ENCODE assay signal across 10 cellular contexts in the genomic region with DNA sequence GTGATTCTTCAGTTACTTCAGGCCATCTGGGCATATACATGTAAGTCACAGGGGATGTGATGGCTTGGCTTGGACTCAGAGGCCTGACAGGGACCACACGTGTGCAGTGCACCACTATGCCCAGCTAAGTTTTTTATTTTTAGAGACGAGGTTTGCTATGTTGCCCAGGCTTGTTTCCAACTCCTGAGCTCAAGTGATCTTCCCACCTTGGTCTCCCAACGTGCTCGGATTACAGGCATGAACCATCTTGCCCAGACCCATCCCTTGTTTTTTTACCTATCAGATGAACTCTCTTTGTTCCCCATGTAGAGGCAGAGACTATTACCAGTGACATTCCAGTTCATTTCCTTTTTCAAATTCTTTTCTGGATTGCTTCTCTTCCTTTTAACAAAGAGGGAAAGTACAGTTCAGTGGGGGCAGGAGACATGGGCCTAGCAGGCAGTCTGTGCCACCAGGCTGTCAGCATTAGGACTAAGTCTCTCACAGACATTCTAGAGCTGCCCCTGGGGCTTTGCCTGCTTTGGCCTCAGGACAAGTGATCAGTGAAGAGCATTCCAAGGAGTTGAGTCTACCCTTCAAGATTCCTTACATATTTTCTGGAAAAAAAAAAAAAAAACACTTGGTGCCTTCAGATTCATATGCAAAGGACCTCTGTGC.
A peak's percentile ranks its signal among the peaks of the same experiment; 100 is the strongest.
DNase-seq lines count a peak whose midpoint lies in the region; ATAC-seq and TF ChIP-seq lines count a peak whose summit lies in the region.
"Had no signal": no experiment of that assay in that cellular context is flagged by ENCODE, and none has a peak within 500 bp of the region (broad histone marks: within the 10 kb centered on the region; RNA-seq: fewer than 3 reads in every experiment).

No MANE protein-coding gene starts in this region.

- TF ChIP-seq CTCF in mucosa of descending colon (IDR thresholded peaks at IDR 0.05) = no peak

- H3K27me3 ChIP-seq in NT2/D1 (ENCODE audit: insufficient read depth, insufficient read length) (no peaks in the 10 kb centered on the region), skeletal muscle tissue (ENCODE audit: control insufficient read depth in 3 of 3, insufficient read depth in 3 of 3, low read length in 3 of 3) (no peaks in the 10 kb centered on the region)

- no peaks in the 10 kb centered on the region for H3K36me3 Mint-ChIP-seq in naive thymus-derived CD8-positive, alpha-beta T cell

- ATAC-seq in HG02981 (IDR thresholded peaks at IDR 0.05; ENCODE audit: unreplicated experiment) (no peak), mucosa of descending colon (no peak)
- no peak for ATAC-seq in naive thymus-derived CD8-positive, alpha-beta T cell

- POLR2A ChIA-PET in naive thymus-derived CD8-positive, alpha-beta T cell (lab: Charles Lee) = no interaction called here

- peak overlapping the region; percentile 25 for H3K27ac ChIP-seq in skeletal muscle tissue (ENCODE audit: low read depth, low read length)

- no peak overlapping the region for H3K27ac Mint-ChIP-seq in naive thymus-derived CD8-positive, alpha-beta T cell
- H3K27ac Mint-ChIP-seq: stimulated activated naive CD8-positive, alpha-beta T cell treated with anti-CD3 and anti-CD28 coated beads, Interleukin-15, Interleukin-2, amounts not matched to agents 100 ng/mL and 50 ng/mL, for 24 hours had no signal

- no peak overlapping the region for H3K9ac ChIP-seq in NT2/D1 (ENCODE audit: insufficient read length, low read depth)
- H3K9ac ChIP-seq in skeletal muscle tissue (ENCODE audit: low read depth in 1 of 3, low read length in 3 of 3) = peak overlapping the region in 1 of 3 donors; percentile 43

- no peak overlapping the region for H3K4me3 ChIP-seq in NT2/D1 (ENCODE audit: insufficient read length, low read depth)
- H3K4me3 ChIP-seq in skeletal muscle tissue (ENCODE audit: low read length in 3 of 3) = no peak overlapping the region
- no peak overlapping the region for H3K4me3 ChIP-seq in mucosa of descending colon

- H3K4me1 ChIP-seq in NT2/D1 (ENCODE audit: insufficient read depth, insufficient read length) (no peaks in the 10 kb centered on the region), skeletal muscle tissue (ENCODE audit: control insufficient read depth in 3 of 3, insufficient read depth in 3 of 3, low read length in 3 of 3) (peaks cover 4 to 12% (median 5%) of the 10 kb centered on the region in 3 donors), mucosa of descending colon (ENCODE audit: low read depth) (no peaks in the 10 kb centered on the region)

- DNase-seq in H4 (ENCODE audit: low spot score) = peak; percentile 43
- DNase-seq in NT2/D1 (ENCODE audit: low read depth, low spot score) = peak; percentile 74
- peak; percentile 92 for DNase-seq in fibroblast of gingiva (ENCODE audit: low read depth)
- no peak for DNase-seq in mucosa of descending colon
- no peak for DNase-seq in GM19240 (ENCODE audit: insufficient read length, low spot score)
- no peak for DNase-seq in naive thymus-derived CD8-positive, alpha-beta T cell
- DNase-seq: activated effector memory CD4-positive, alpha-beta T cell treated with anti-CD3 and anti-CD28 coated beads, Interleukin-2, amount 50 U/mL, for 16 hours had no signal

- H3K36me3 ChIP-seq in NT2/D1 (ENCODE audit: insufficient read depth, insufficient read length, low read length) (no peaks in the 10 kb centered on the region), skeletal muscle tissue (ENCODE audit: control insufficient read depth in 3 of 3, insufficient read depth in 3 of 3, low read length in 3 of 3) (no peaks in the 10 kb centered on the region), mucosa of descending colon (ENCODE audit: low read depth) (no peaks in the 10 kb centered on the region)

- no peaks in the 10 kb centered on the region for H3K9me3 Mint-ChIP-seq in naive thymus-derived CD8-positive, alpha-beta T cell
- H3K9me3 Mint-ChIP-seq: stimulated activated naive CD8-positive, alpha-beta T cell treated with anti-CD3 and anti-CD28 coated beads, Interleukin-15, Interleukin-2, amounts not matched to agents 100 ng/mL and 50 ng/mL, for 24 hours had no signal

- H3K27me3 Mint-ChIP-seq in naive thymus-derived CD8-positive, alpha-beta T cell = peaks cover 0 to 7% (median 0%) of the 10 kb centered on the region in 5 donors
- H3K27me3 Mint-ChIP-seq: stimulated activated naive CD8-positive, alpha-beta T cell treated with anti-CD3 and anti-CD28 coated beads, Interleukin-15, Interleukin-2, amounts not matched to agents 100 ng/mL and 50 ng/mL, for 24 hours had no signal

- intact Hi-C loops in mucosa of descending colon (cut with DNase I, micrococcal nuclease) = no loop called here

- H3K4me3 Mint-ChIP-seq in naive thymus-derived CD8-positive, alpha-beta T cell = no peak overlapping the region
- H3K4me3 Mint-ChIP-seq: stimulated activated naive CD8-positive, alpha-beta T cell treated with anti-CD3 and anti-CD28 coated beads, Interleukin-15, Interleukin-2, amounts not matched to agents 100 ng/mL and 50 ng/mL, for 24 hours had no signal

- no peaks in the 10 kb centered on the region for H3K4me1 Mint-ChIP-seq in naive thymus-derived CD8-positive, alpha-beta T cell

- H3K9me3 ChIP-seq in NT2/D1 (ENCODE audit: insufficient read depth, low read length) = peaks cover 29% of the 10 kb centered on the region
- H3K9me3 ChIP-seq in skeletal muscle tissue (ENCODE audit: control insufficient read depth in 3 of 3, low read length in 3 of 3) = no peaks in the 10 kb centered on the region
- H3K9me3 ChIP-seq in mucosa of descending colon = no peaks in the 10 kb centered on the region

Comparison
In these comparisons a context has a peak if more than half of its experiments do, and no peak if none do; other contexts are left out.
1. DNase-seq: peak in H4 (single experiment), NT2/D1 (single experiment) and fibroblast of gingiva (single experiment); none in mucosa of descending colon (0 of 3), GM19240 (single experiment) and naive thymus-derived CD8-positive, alpha-beta T cell (0 of 10).